14 cellular contexts compared by ENCODE assay signal in the genomic region with DNA sequence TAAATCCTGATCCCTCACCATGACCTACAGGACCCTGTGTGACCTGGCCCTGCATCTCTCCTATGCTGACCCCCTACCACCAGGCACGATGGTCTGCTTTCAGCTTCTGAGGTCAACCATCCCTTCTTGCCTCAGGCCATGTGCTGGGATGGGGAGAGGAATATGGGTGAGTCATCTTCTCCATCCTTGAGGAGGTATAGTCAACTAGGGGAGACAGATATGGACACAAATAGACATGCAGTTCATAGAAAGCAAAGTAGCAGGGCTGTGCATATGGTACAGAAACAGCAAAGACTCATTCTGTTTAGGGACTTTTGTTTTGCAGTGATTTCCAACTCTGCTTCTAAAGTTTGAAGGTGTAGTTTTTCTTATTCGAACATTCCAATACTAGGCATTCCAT.
DNase-seq lines count a peak whose midpoint lies in the region; ATAC-seq, FAIRE-seq and TF ChIP-seq lines count a peak whose summit lies in the region.
"Had no signal": no experiment of that assay in that cellular context is flagged by ENCODE, and none has a peak within 500 bp of the region (broad histone marks: within the 10 kb centered on the region; RNA-seq: fewer than 3 reads in every experiment).

No MANE protein-coding gene starts in this region.

- ATAC-seq in A549 (no peak), GM19351 (IDR thresholded peaks at IDR 0.05; ENCODE audit: unreplicated experiment) (peak; percentile 12), HG03439 (IDR thresholded peaks at IDR 0.05; ENCODE audit: unreplicated experiment) (peak; percentile 7), HG03139 (IDR thresholded peaks at IDR 0.05; ENCODE audit: unreplicated experiment) (no peak)

- H3K79me2 ChIP-seq in astrocyte (ENCODE audit: insufficient read depth, low read length), result no peaks in the 10 kb centered on the region

- H3K9me3 ChIP-seq in A549 (no peaks in the 10 kb centered on the region), astrocyte (ENCODE audit: insufficient read depth, low read depth, low read length) (no peaks in the 10 kb centered on the region)

- TF ChIP-seq RAD21 in A549 (conservative IDR thresholded peaks at IDR 0.05 in 1 of 2, IDR thresholded peaks at IDR 0.05 in 1 of 2), result no peak

- peaks cover 32% of the 10 kb centered on the region for H3K4me1 ChIP-seq in A549
- peaks cover 17% of the 10 kb centered on the region for H3K4me1 ChIP-seq in astrocyte (ENCODE audit: insufficient read depth, low read length)

- no peak overlapping the region for H3K27ac Mint-ChIP-seq in astrocyte (ENCODE audit: unreplicated experiment)
- H3K27ac Mint-ChIP-seq: GM23338, nephron had no signal

- POLR2A ChIA-PET in A549 (lab: Yijun Ruan, JAX), result no interaction called here

- H3K36me3 ChIP-seq in astrocyte (ENCODE audit: insufficient read depth, low read length), result no peaks in the 10 kb centered on the region
- H3K36me3 ChIP-seq in brain microvascular endothelial cell (replicated peaks), result no peaks in the 10 kb centered on the region
- H3K36me3 ChIP-seq: BLaER1 treated with 17β-estradiol and CSF1 and Interleukin-3, amounts not matched to agents 10 nM and 100 nM had no signal

- in situ Hi-C loops in brain microvascular endothelial cell (cut with HindIII; ENCODE audit: low pct_ligation_motif_present, low sequenced_read_pairs), result no loop called here

- no peak for FAIRE-seq in A549 (lab: Jason Lieb, UNC)
- no peak for FAIRE-seq in astrocyte (lab: Jason Lieb, UNC)
- FAIRE-seq: endometrium had no signal

- TF ChIP-seq CTCF in A549 (IDR thresholded peaks at IDR 0.05) (no peak), astrocyte (IDR thresholded peaks at IDR 0.05; ENCODE audit: insufficient read depth, low read depth, low read length) (no peak), brain microvascular endothelial cell (IDR thresholded peaks at IDR 0.05; ENCODE audit: low read depth, low read length, missing control alignments) (no peak)

- peaks cover 9% of the 10 kb centered on the region for H3K9me3 Mint-ChIP-seq in astrocyte (ENCODE audit: unreplicated experiment)
- H3K9me3 Mint-ChIP-seq: activated naive CD4-positive, alpha-beta T cell treated with anti-CD3 and anti-CD28 coated beads, Interleukin-2, amount 50 U/mL, for 24 hours had no signal

- peaks cover 6% of the 10 kb centered on the region for H3K36me3 Mint-ChIP-seq in astrocyte (ENCODE audit: low read depth, unreplicated experiment)
- H3K36me3 Mint-ChIP-seq: activated naive CD4-positive, alpha-beta T cell treated with anti-CD3 and anti-CD28 coated beads, Interleukin-2, amount 50 U/mL, for 24 hours had no signal

- DNase-seq in A549 (ENCODE audit: low read depth in 1 of 2, low spot score in 1 of 2), result no peak
- DNase-seq in astrocyte (ENCODE audit: low read depth), result peak; percentile 32
- no peak for DNase-seq in brain microvascular endothelial cell
- no peak for DNase-seq in NAMALWA (ENCODE audit: low spot score)
- DNase-seq in NCI-H446 (lab: John Stamatoyannopoulos, UW), result no peak
- DNase-seq: NCI-H1930 had no signal

- no peaks in the 10 kb centered on the region for H3K27me3 Mint-ChIP-seq in astrocyte (ENCODE audit: low read depth, unreplicated experiment)
- H3K27me3 Mint-ChIP-seq: activated naive CD4-positive, alpha-beta T cell treated with anti-CD3 and anti-CD28 coated beads, Interleukin-2, amount 50 U/mL, for 24 hours had no signal

- peak overlapping the region in 1 of 2 experiments; percentile 82; a peak in 3 of 6 replicates for H3K27ac ChIP-seq in A549
- no peak overlapping the region for H3K27ac ChIP-seq in astrocyte (ENCODE audit: low read depth, low read length)
- H3K27ac ChIP-seq in brain microvascular endothelial cell, result no peak overlapping the region

- TF ChIP-seq EP300 in A549 (IDR thresholded peaks at IDR 0.05), result no peak

- CTCF ChIA-PET in A549 (lab: Yijun Ruan, JAX), result interaction anchor here (1.0 to 1.1 kb wide), 3 partner anchors 14 to 113 kb away, joined by 3 read pairs; no protein-coding TSS in a partner anchor

- H3K9ac ChIP-seq in astrocyte (ENCODE audit: low read length), result no peak overlapping the region

- no peak overlapping the region for H3K4me3 ChIP-seq in A549
- H3K4me3 ChIP-seq in astrocyte (ENCODE audit: insufficient read depth, low read depth, low read length), result no peak overlapping the region
- H3K4me3 ChIP-seq in brain microvascular endothelial cell (ENCODE audit: low read depth, low read length), result no peak overlapping the region
- H3K4me3 ChIP-seq: BLaER1 treated with 17β-estradiol and CSF1 and Interleukin-3, amounts not matched to agents 10 nM and 100 nM; GM23338 had no signal

- no peak overlapping the region for H3K4me3 Mint-ChIP-seq in astrocyte (ENCODE audit: unreplicated experiment)
- H3K4me3 Mint-ChIP-seq: GM23338, nephron had no signal

- peaks cover 27% of the 10 kb centered on the region for H3K4me1 Mint-ChIP-seq in astrocyte (ENCODE audit: low read depth, unreplicated experiment)

- H4K20me1 ChIP-seq in astrocyte (ENCODE audit: insufficient read depth, low read length), result no peaks in the 10 kb centered on the region
- H4K20me1 ChIP-seq: BLaER1 treated with 17β-estradiol and CSF1 and Interleukin-3, amounts not matched to agents 10 nM and 100 nM had no signal

- WGBS in A549 (ENCODE audit: missing lambda C conversion rate), result 71% methylated on average over 2 of the region's 2 CpGs

- TF ChIP-seq POLR2A in A549 (IDR thresholded peaks at IDR 0.05; ENCODE audit: low read length), result no peak

- H3K4me2 ChIP-seq in A549, result 0 out of 3 replicates have a peak overlapping the region, but pooled peaks have one; percentile 22
- H3K4me2 ChIP-seq in astrocyte (ENCODE audit: low read length), result no peak overlapping the region
- H3K4me2 ChIP-seq: GM23338 had no signal

- no peak overlapping the region for H2AFZ ChIP-seq in astrocyte (ENCODE audit: low read depth, low read length)

- H3K27me3 ChIP-seq in astrocyte (ENCODE audit: insufficient read depth, low read length) (no peaks in the 10 kb centered on the region), brain microvascular endothelial cell (replicated peaks) (no peaks in the 10 kb centered on the region)
- H3K27me3 ChIP-seq: BLaER1 treated with 17β-estradiol and CSF1 and Interleukin-3, amounts not matched to agents 10 nM and 100 nM had no signal

TF ChIP-seq in A549, 52 proteins besides CTCF, POLR2A, EP300 and RAD21:
- TF ChIP-seq CBX8 (IDR thresholded peaks at IDR 0.05) (no peak), NPAS2 (CRISPR knock-in tag; IDR thresholded peaks at IDR 0.05; ENCODE audit: borderline replicate concordance) (no peak), FOSL2 (IDR thresholded peaks at IDR 0.05) (no peak), FOSL2 (CRISPR knock-in tag; IDR thresholded peaks at IDR 0.05) (peak; percentile 15; the same call in 1 of the 2 replicates), TP53 (CRISPR knock-in tag; IDR thresholded peaks at IDR 0.05) (no peak), NR3C1 (IDR thresholded peaks at IDR 0.05) (no peak)
TF ChIP-seq in A549: peak in this region for 1.

Comparison
In these comparisons a context has a peak if more than half of its experiments do, and no peak if none do; other contexts are left out.
1. ATAC-seq: peak in GM19351 (single experiment) and HG03439 (single experiment); none in A549 (0 of 2) and HG03139 (single experiment).